In the genomic region with DNA sequence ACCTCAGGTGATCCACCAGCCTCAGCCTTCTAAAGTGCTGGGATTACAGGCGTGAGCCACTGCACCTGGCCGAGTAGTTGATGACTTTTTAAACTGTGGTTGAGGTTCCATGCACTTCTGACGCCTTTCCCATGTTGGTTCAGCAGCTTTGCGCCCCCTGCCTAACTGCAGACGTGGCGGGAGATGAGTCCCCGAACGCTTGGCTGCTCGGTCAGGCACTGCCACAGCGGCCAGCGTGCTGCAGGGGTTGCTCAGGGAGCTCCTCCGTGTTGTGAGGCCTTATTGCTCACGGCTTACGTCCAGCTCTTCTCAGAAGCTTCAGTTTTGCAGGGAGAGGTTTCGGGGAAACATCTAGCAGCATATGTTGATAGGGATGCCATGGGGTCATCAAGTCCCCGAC, we compare ENCODE assay signal across 31 cellular contexts. TPM values are rescaled to one million over a fixed set of nuclear protein-coding genes. Genes with fewer than 3 reads are reported as not detected.
DNase-seq lines count a peak whose midpoint lies in the region; ATAC-seq and TF ChIP-seq lines count a peak whose summit lies in the region.
"Had no signal": no experiment of that assay in that cellular context is flagged by ENCODE, and none has a peak within 500 bp of the region (broad histone marks: within the 10 kb centered on the region; RNA-seq: fewer than 3 reads in every experiment).

No MANE protein-coding gene starts in this region.

- H3K36me3 ChIP-seq in H7 (replicated peaks; ENCODE audit: control insufficient read depth, insufficient read depth, low read length) (peaks cover 6% of the 10 kb centered on the region), MM.1S (replicated peaks; ENCODE audit: insufficient read depth, low read length) (no peaks in the 10 kb centered on the region), esophagus muscularis mucosa (peaks cover 16 to 45% (median 35%) of the 10 kb centered on the region in 4 donors), stomach smooth muscle (ENCODE audit: control insufficient read depth in 2 of 2, insufficient read depth in 2 of 2, low read length in 2 of 2) (peaks cover 24 to 25% of the 10 kb centered on the region in 2 donors), stomach (peaks cover 20 to 43% (median 36%) of the 10 kb centered on the region in 4 donors)

- no peak overlapping the region for H3K4me3 Mint-ChIP-seq in effector memory CD8-positive, alpha-beta T cell
- H3K4me3 Mint-ChIP-seq: activated CD8-positive, alpha-beta T cell treated with anti-CD3 and anti-CD28 coated beads, Interleukin-2, amount 10 ng/mL, durations not matched to agents 7 days and 5 days; activated naive CD8-positive, alpha-beta T cell treated with anti-CD3 and anti-CD28 coated beads, Interleukin-2, amount 10 ng/mL, durations not matched to agents 7 days and 5 days; CD8-positive, alpha-beta T cell; central memory CD8-positive, alpha-beta T cell; natural killer cell; T-helper 2 cell treated with Interferon-gamma antibody and Interleukin-4, amounts not matched to agents 5 μg/mL and 100 μg/mL, for 36 hours had no signal

- H3K9me3 ChIP-seq in MM.1S (replicated peaks; ENCODE audit: insufficient read depth, low read length) (no peaks in the 10 kb centered on the region), esophagus muscularis mucosa (no peaks in the 10 kb centered on the region), stomach smooth muscle (ENCODE audit: control insufficient read depth in 2 of 2, low read length in 2 of 2) (no peaks in the 10 kb centered on the region), stomach (no peaks in the 10 kb centered on the region)
- H3K9me3 ChIP-seq: BE2C, esophagus squamous epithelium, HAP-1, heart right ventricle, lower lobe of right lung had no signal

- H4K20me1 ChIP-seq in MM.1S (ENCODE audit: insufficient read depth, low read length): no peaks in the 10 kb centered on the region

- peak; percentile 32 for DNase-seq in H7
- no peak for DNase-seq in MM.1S
- no peak for DNase-seq in esophagus muscularis mucosa (ENCODE audit: extremely low spot score)
- no peak for DNase-seq in stomach
- DNase-seq in effector memory CD8-positive, alpha-beta T cell: no peak
- DNase-seq in NCI-H748 (lab: John Stamatoyannopoulos, UW; ENCODE audit: unreplicated experiment): no peak
- DNase-seq: activated CD8-positive, alpha-beta T cell treated with anti-CD3 and anti-CD28 coated beads, Interleukin-2, amount 10 ng/mL, durations not matched to agents 7 days and 5 days; activated gamma-delta T cell; activated naive CD8-positive, alpha-beta T cell treated with anti-CD3 and anti-CD28 coated beads, Interleukin-2, amount 10 ng/mL, durations not matched to agents 7 days and 5 days; BE2C; CD8-positive, alpha-beta T cell; esophagus squamous epithelium; foreskin melanocyte; heart right ventricle; kidney; lower lobe of right lung; natural killer cell; NCI-H1417; NCI-H2029 treated with DMSO at 0.1 percent for 48 hours; NCI-H524; occipital lobe; PC-3; stimulated activated naive CD8-positive, alpha-beta T cell treated with anti-CD3 and anti-CD28 coated beads, Interleukin-15, Interleukin-2, amounts not matched to agents 100 U/mL and 50 U/mL, for 24 hours; trophoblast cell had no signal

- TF ChIP-seq CTCF in MM.1S (IDR thresholded peaks at IDR 0.05; ENCODE audit: low read length) (no peak), esophagus muscularis mucosa (IDR thresholded peaks at IDR 0.05) (no peak), stomach (IDR thresholded peaks at IDR 0.05) (no peak)

- H3K9ac ChIP-seq in MM.1S (ENCODE audit: low read length) (no peak overlapping the region), stomach smooth muscle (ENCODE audit: low read length in 2 of 2) (no peak overlapping the region)
- H3K9ac ChIP-seq: KMS-11 had no signal

- H3K27ac ChIP-seq in MM.1S (ENCODE audit: low read length) (peak overlapping the region; percentile 26; the same call in 1 of the 2 replicates), esophagus muscularis mucosa (replicated peaks in 1 of 4) (peak overlapping the region; percentile 74 to 84 (median 81)), stomach smooth muscle (ENCODE audit: low read length) (peak overlapping the region; percentile 71), stomach (peak overlapping the region in 2 of 5 donors; percentile 64 to 84)
- H3K27ac ChIP-seq: KMS-11 had no signal

- no peak overlapping the region for H3K4me3 ChIP-seq in H7 (ENCODE audit: insufficient read depth, low read depth, low read length)
- no peak overlapping the region for H3K4me3 ChIP-seq in MM.1S (ENCODE audit: low read length)
- H3K4me3 ChIP-seq in esophagus muscularis mucosa: no peak overlapping the region
- no peak overlapping the region for H3K4me3 ChIP-seq in stomach smooth muscle (ENCODE audit: low read length in 2 of 2)
- no peak overlapping the region for H3K4me3 ChIP-seq in stomach
- H3K4me3 ChIP-seq: esophagus squamous epithelium, HAP-1, heart right ventricle, lower lobe of right lung had no signal

- WGBS in esophagus muscularis mucosa: 96% methylated on average over 15 of the region's 16 CpGs
- WGBS in stomach, 5 donors: 92 to 99% (median 97%) methylated on average over 16 of the region's 16 CpGs

- H3K9me3 Mint-ChIP-seq in effector memory CD8-positive, alpha-beta T cell: no peaks in the 10 kb centered on the region
- H3K9me3 Mint-ChIP-seq: activated naive CD8-positive, alpha-beta T cell treated with anti-CD3 and anti-CD28 coated beads, Interleukin-2, amount 10 ng/mL, durations not matched to agents 7 days and 5 days; CD8-positive, alpha-beta T cell; central memory CD8-positive, alpha-beta T cell; natural killer cell; T-helper 2 cell treated with Interferon-gamma antibody and Interleukin-4, amounts not matched to agents 5 μg/mL and 100 μg/mL, for 36 hours had no signal

- H3F3A ChIP-seq in MM.1S (ENCODE audit: insufficient read depth, low read length): peaks cover 10% of the 10 kb centered on the region

- no peak overlapping the region for H3K4me2 ChIP-seq in MM.1S (ENCODE audit: low read depth, low read length)
- H3K4me2 ChIP-seq: KMS-11 had no signal

- H3K27ac Mint-ChIP-seq in effector memory CD8-positive, alpha-beta T cell: no peak overlapping the region
- H3K27ac Mint-ChIP-seq: activated CD8-positive, alpha-beta T cell treated with anti-CD3 and anti-CD28 coated beads, Interleukin-2, amount 10 ng/mL, durations not matched to agents 7 days and 5 days; activated naive CD8-positive, alpha-beta T cell treated with anti-CD3 and anti-CD28 coated beads, Interleukin-2, amount 10 ng/mL, durations not matched to agents 7 days and 5 days; CD8-positive, alpha-beta T cell; natural killer cell; T-helper 2 cell treated with Interferon-gamma antibody and Interleukin-4, amounts not matched to agents 5 μg/mL and 100 μg/mL, for 36 hours had no signal

- intact Hi-C loops in esophagus muscularis mucosa (cut with DNase I) (no loop called here), stomach (cut with DNase I; ENCODE audit: low total_unique reads) (no loop called here)

- H3K27me3 ChIP-seq in H7 (ENCODE audit: control insufficient read depth, insufficient read depth, low read length) (no peaks in the 10 kb centered on the region), MM.1S (replicated peaks; ENCODE audit: insufficient read depth, low read length) (no peaks in the 10 kb centered on the region), esophagus muscularis mucosa (no peaks in the 10 kb centered on the region), stomach smooth muscle (ENCODE audit: control insufficient read depth in 1 of 2, insufficient read depth in 2 of 2, low read length in 2 of 2) (no peaks in the 10 kb centered on the region), stomach (no peaks in the 10 kb centered on the region)
- H3K27me3 ChIP-seq: BE2C, esophagus squamous epithelium, heart right ventricle had no signal

- TF ChIP-seq POLR2A in esophagus muscularis mucosa (IDR thresholded peaks at IDR 0.05; ENCODE audit: low read depth) (no peak), stomach (IDR thresholded peaks at IDR 0.05) (no peak)

- H2AFZ ChIP-seq in MM.1S (ENCODE audit: low read length): no peak overlapping the region

- no peaks in the 10 kb centered on the region for H3K27me3 Mint-ChIP-seq in effector memory CD8-positive, alpha-beta T cell
- H3K27me3 Mint-ChIP-seq: activated naive CD8-positive, alpha-beta T cell treated with anti-CD3 and anti-CD28 coated beads, Interleukin-2, amount 10 ng/mL, durations not matched to agents 7 days and 5 days; central memory CD8-positive, alpha-beta T cell had no signal

- TF ChIP-seq EP300 in esophagus muscularis mucosa (IDR thresholded peaks at IDR 0.05): no peak
- TF ChIP-seq EP300 in stomach (IDR thresholded peaks at IDR 0.05): no peak

- H3K79me2 ChIP-seq in MM.1S (ENCODE audit: low read length): no peaks in the 10 kb centered on the region

- H3K4me1 Mint-ChIP-seq in effector memory CD8-positive, alpha-beta T cell (ENCODE audit: low read depth in 2 of 2): no peaks in the 10 kb centered on the region
- H3K4me1 Mint-ChIP-seq: natural killer cell had no signal

- ATAC-seq in effector memory CD8-positive, alpha-beta T cell (replicated peaks): no peak
- no peak for ATAC-seq in GM21515 (IDR thresholded peaks at IDR 0.05; ENCODE audit: unreplicated experiment)
- ATAC-seq: activated CD8-positive, alpha-beta T cell treated with anti-CD3 and anti-CD28 coated beads, Interleukin-2, amount 10 ng/mL, durations not matched to agents 7 days and 5 days; CD8-positive, alpha-beta T cell; lower lobe of right lung; natural killer cell; PC-3; Right ventricle myocardium inferior had no signal

- H3K36me3 Mint-ChIP-seq in effector memory CD8-positive, alpha-beta T cell (ENCODE audit: insufficient read depth): peaks cover 31% of the 10 kb centered on the region
- H3K36me3 Mint-ChIP-seq: natural killer cell had no signal

- H3K4me1 ChIP-seq in MM.1S (ENCODE audit: low read length): peaks cover 12% of the 10 kb centered on the region
- H3K4me1 ChIP-seq in esophagus muscularis mucosa: peaks cover 42 to 61% (median 57%) of the 10 kb centered on the region in 4 donors
- H3K4me1 ChIP-seq in stomach smooth muscle (ENCODE audit: control insufficient read depth, insufficient read depth, low read length): peaks cover 22% of the 10 kb centered on the region
- H3K4me1 ChIP-seq in stomach: peaks cover 24 to 37% (median 33%) of the 10 kb centered on the region in 4 donors

- no peaks in the 10 kb centered on the region for H3K9me2 ChIP-seq in MM.1S (replicated peaks; ENCODE audit: insufficient read depth, low read length)

RNA-seq across cellular contexts. Expression of a gene that starts 35.3 kb away (rescaled TPM):
- total RNA-seq in H7 (2014; rRNA removed; shearing (Covaris generic)): 4.6 and 10.0 TPM in 2 replicates
- total RNA-seq in esophagus muscularis mucosa: 10 to 100 TPM; 38.4 to 97.2 (median 54.2) TPM
- 10 to 100 TPM in 2 of 5 donors, 1 to 10 TPM in 2, under 1 TPM in 1; 0.58 to 45.1 (median 9.2) TPM for total RNA-seq in stomach
- 10 to 100 TPM in 2 of 3 donors, 1 to 10 TPM in 1; 9.6 to 13.2 (median 10.2) TPM for polyA plus RNA-seq in stomach
